24 cellular contexts compared by ENCODE assay signal in genomic region chr5:68375540-68375939, GRCh38.
"Had no signal": no experiment of that assay in that cellular context is flagged by ENCODE, and none has a peak within 500 bp of the region (broad histone marks: within the 10 kb centered on the region; RNA-seq: fewer than 3 reads in every experiment).

No MANE protein-coding gene starts in this region.

- H3K36me3 ChIP-seq: cardiac muscle cell, colonic mucosa, gastrocnemius medialis, pancreas, stomach, tibial artery had no signal

- H3K79me2 ChIP-seq: hepatocyte had no signal

- H3K4me3 ChIP-seq: cardiac muscle cell, colonic mucosa, gastrocnemius medialis, hepatocyte, pancreas, psoas muscle, stomach, tibial artery had no signal

- H3K27me3 ChIP-seq: cardiac muscle cell, colonic mucosa, gastrocnemius medialis, hepatocyte, pancreas, stomach, tibial artery had no signal

- H3K9me3 ChIP-seq: colonic mucosa, gastrocnemius medialis, pancreas, psoas muscle, stomach, tibial artery had no signal

- H3K27ac ChIP-seq: cardiac muscle cell, colonic mucosa, gastrocnemius medialis, hepatocyte, pancreas, psoas muscle, stomach had no signal

- FAIRE-seq: endometrium, pancreas had no signal

- DNase-seq: activated CD4-positive, alpha-beta T cell treated with anti-CD3 and anti-CD28 coated beads for 36 hours; activated CD4-positive, CD25-positive, alpha-beta regulatory T cell; activated CD8-positive, alpha-beta memory T cell treated with anti-CD3 and anti-CD28 coated beads, Interleukin-2, amount 10 ng/mL, durations not matched to agents 7 days and 5 days; activated CD8-positive, alpha-beta T cell treated with anti-CD3 and anti-CD28 coated beads, Interleukin-2, amount 10 ng/mL, durations not matched to agents 7 days and 5 days; activated naive CD8-positive, alpha-beta T cell treated with anti-CD3 and anti-CD28 coated beads, Interleukin-2, amount 50 U/mL, for 24 hours; activated T-cell treated with anti-CD3 and anti-CD28 coated beads, Interleukin-2, amount 50 U/mL, for 48 hours; cerebellar nuclear complex; colonic mucosa; effector CD8-positive, alpha-beta T cell; gastrocnemius medialis; islet precursor cell; midbrain; naive thymus-derived CD4-positive, alpha-beta T cell; nucleus accumbens; pancreas; psoas muscle; stimulated activated CD4-positive, alpha-beta T cell treated with anti-CD3 and anti-CD28 coated beads, Interleukin-15, amount 100 ng/mL, for 24 hours; stimulated activated CD4-positive, alpha-beta T cell treated with anti-CD3 and anti-CD28 coated beads, Interleukin-2, amount 100 ng/mL, for 24 hours; stimulated activated naive B cell treated with anti-CD40 and anti-IgM and Interleukin-4, amounts not matched to agents 10 μg/mL and 1 μg/mL and 100 μg/mL, for 72 hours; stomach; tibial artery had no signal

- ATAC-seq: activated CD4-positive, alpha-beta T cell treated with anti-CD3 and anti-CD28 coated beads for 36 hours; activated CD8-positive, alpha-beta memory T cell treated with anti-CD3 and anti-CD28 coated beads, Interleukin-2, amount 10 ng/mL, durations not matched to agents 7 days and 5 days; activated CD8-positive, alpha-beta T cell treated with anti-CD3 and anti-CD28 coated beads, Interleukin-2, amount 10 ng/mL, durations not matched to agents 7 days and 5 days; activated naive CD8-positive, alpha-beta T cell treated with anti-CD3 and anti-CD28 coated beads, Interleukin-2, amount 50 U/mL, for 24 hours; gastrocnemius medialis; naive thymus-derived CD4-positive, alpha-beta T cell; pancreas; psoas muscle had no signal

- H3K4me2 ChIP-seq: hepatocyte had no signal

- H3K4me1 ChIP-seq: colonic mucosa, gastrocnemius medialis, psoas muscle had no signal

- H2AFZ ChIP-seq: hepatocyte had no signal
